In the genomic region with DNA sequence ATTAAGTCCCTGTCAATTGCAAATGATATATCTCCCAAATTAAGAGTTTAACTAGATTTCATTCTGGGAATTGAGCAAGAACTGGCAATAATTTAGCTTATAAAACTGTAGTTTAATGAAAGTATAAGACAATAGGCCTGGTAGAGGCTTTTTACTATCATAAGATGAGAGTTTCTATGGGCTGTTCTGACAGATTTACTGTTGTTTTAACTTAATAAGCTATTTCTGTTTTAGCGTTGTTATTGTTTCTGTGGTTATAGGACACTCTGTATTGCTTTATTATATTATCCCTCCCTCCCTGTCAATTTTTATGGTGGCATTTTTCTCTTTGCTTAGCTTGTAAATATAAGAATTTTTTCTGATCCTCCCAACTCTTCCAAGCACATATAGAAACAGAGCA, we compare ENCODE assay signal across 27 cellular contexts.
DNase-seq lines count a peak whose midpoint lies in the region; ATAC-seq, FAIRE-seq and TF ChIP-seq lines count a peak whose summit lies in the region.
"Had no signal": no experiment of that assay in that cellular context is flagged by ENCODE, and none has a peak within 500 bp of the region (broad histone marks: within the 10 kb centered on the region; RNA-seq: fewer than 3 reads in every experiment).

No MANE protein-coding gene starts in this region.

- ATAC-seq in SK-N-SH treated with all-trans-retinoic acid at 6 μM for 48 hours (no peak), GM18873 (IDR thresholded peaks at IDR 0.05; ENCODE audit: low FRiP score, unreplicated experiment) (no peak)
- ATAC-seq: A549, GM12878 had no signal

- no peak for TF ChIP-seq POLR2A in adrenal gland (IDR thresholded peaks at IDR 0.05)

- TF ChIP-seq EP300 in SK-N-SH (IDR thresholded peaks at IDR 0.05; ENCODE audit: borderline replicate concordance in 1 of 2, low read depth in 1 of 2, low read length in 1 of 2): no peak

- DNase-seq in SK-N-SH (no peak), HEK293T (ENCODE audit: extremely low spot score) (no peak), adrenal gland (no peak)
- DNase-seq: ACHN; BE2C; C1 segment of cervical spinal cord; CD4-positive, alpha-beta memory T cell; CD4-positive, CD25-positive, alpha-beta regulatory T cell; CD8-positive, alpha-beta memory T cell; COR-L47; DMS 273 treated with DMSO at 0.1 percent for 48 hours; DMS153; DMS53; DMS79; DND-41; EL; GDM1 had no signal

- TF ChIP-seq CTCF in SK-N-SH (IDR thresholded peaks at IDR 0.05) (no peak), adrenal gland (IDR thresholded peaks at IDR 0.05) (no peak)

- H3K4me1 ChIP-seq in SK-N-SH (ENCODE audit: control insufficient read depth in 1 of 2, insufficient read depth in 2 of 2, low read depth in 1 of 2, low read length in 1 of 2) (no peaks in the 10 kb centered on the region; a peak in 2 of 4 replicates), adrenal gland (replicated peaks in 1 of 2) (no peaks in the 10 kb centered on the region)
- H3K4me1 ChIP-seq: A549, BE2C, BLaER1 had no signal

- POLR2A ChIA-PET in SK-N-SH (lab: Yijun Ruan, JAX) (no interaction called here), HEK293T (lab: Yijun Ruan, JAX) (no interaction called here)

- TF ChIP-seq RAD21 in SK-N-SH (IDR thresholded peaks at IDR 0.05; ENCODE audit: low read length): no peak

- no peaks in the 10 kb centered on the region for H3F3A ChIP-seq in SK-N-SH (replicated peaks; ENCODE audit: insufficient read depth)

- CTCF ChIA-PET in SK-N-SH (lab: Yijun Ruan, JAX) (no interaction called here), HEK293T (lab: Yijun Ruan, JAX) (no interaction called here)

- H3K9ac ChIP-seq in SK-N-SH: no peak overlapping the region
- H3K9ac ChIP-seq: BLaER1 had no signal

- no peak overlapping the region for H3K27ac ChIP-seq in SK-N-SH (ENCODE audit: low read depth in 2 of 2, low read length in 1 of 2)
- no peak overlapping the region for H3K27ac ChIP-seq in adrenal gland
- H3K27ac ChIP-seq: 22Rv1, A549, BLaER1 had no signal

- H3K9me3 ChIP-seq in SK-N-SH (no peaks in the 10 kb centered on the region), adrenal gland (replicated peaks in 1 of 3) (no peaks in the 10 kb centered on the region)
- H3K9me3 ChIP-seq: A549, BE2C, BLaER1 had no signal

- intact Hi-C loops in adrenal gland (cut with DNase I): no loop called here

- H3K4me3 ChIP-seq in SK-N-SH (ENCODE audit: low read depth in 2 of 2, low read length in 1 of 2): no peak overlapping the region
- H3K4me3 ChIP-seq in adrenal gland: no peak overlapping the region
- H3K4me3 ChIP-seq: A549, BLaER1, GM12878 had no signal

- no peaks in the 10 kb centered on the region for H3K27me3 ChIP-seq in SK-N-SH (ENCODE audit: insufficient read depth)
- no peaks in the 10 kb centered on the region for H3K27me3 ChIP-seq in adrenal gland
- H3K27me3 ChIP-seq: BE2C, BLaER1 had no signal

- no peaks in the 10 kb centered on the region for H3K9me2 ChIP-seq in SK-N-SH

- H3K36me3 ChIP-seq in SK-N-SH (replicated peaks in 1 of 2; ENCODE audit: control insufficient read depth in 1 of 2, insufficient read depth in 2 of 2, low read length in 1 of 2): no peaks in the 10 kb centered on the region
- H3K36me3 ChIP-seq in adrenal gland (replicated peaks in 1 of 2): no peaks in the 10 kb centered on the region
- H3K36me3 ChIP-seq: BE2C, BLaER1 had no signal

- H3K4me2 ChIP-seq in SK-N-SH: no peak overlapping the region
- H3K4me2 ChIP-seq: A549, BLaER1 had no signal

- peak; percentile 88 for FAIRE-seq in endometrium (lab: Jason Lieb, UNC)
- FAIRE-seq: A549, GM12878, GM12892, GM18507, GM19239 had no signal

- 8% methylated on average over 1 of the region's 1 CpG for WGBS in SK-N-SH (ENCODE audit: low lambda C conversion rate)
- WGBS in adrenal gland, 4 donors: 39 to 78% (median 58%) methylated on average over 1 of the region's 1 CpG

- H3K79me2 ChIP-seq in SK-N-SH (ENCODE audit: insufficient read depth): no peaks in the 10 kb centered on the region

- no peaks in the 10 kb centered on the region for H4K20me1 ChIP-seq in SK-N-SH (ENCODE audit: insufficient read depth)
- H4K20me1 ChIP-seq: BLaER1 had no signal

- no peak overlapping the region for H2AFZ ChIP-seq in SK-N-SH (ENCODE audit: low read depth)

TF ChIP-seq in SK-N-SH treated with all-trans-retinoic acid at 6 μM for 48 hours, 23 proteins besides CTCF, POLR2A, EP300 and RAD21 (continues in another document):
- TF ChIP-seq CSDC2 (CRISPR knock-in tag; IDR thresholded peaks at IDR 0.05) (no peak), ZNF70 (CRISPR knock-in tag; IDR thresholded peaks at IDR 0.05) (no peak), SNAI2 (CRISPR knock-in tag; IDR thresholded peaks at IDR 0.05) (no peak), BACH2 (CRISPR knock-in tag; IDR thresholded peaks at IDR 0.05; ENCODE audit: borderline replicate concordance) (no peak), TCF4 (CRISPR knock-in tag; IDR thresholded peaks at IDR 0.05; ENCODE audit: borderline replicate concordance) (no peak; the same call in 1 of the 2 replicates), ESRRG (CRISPR knock-in tag; IDR thresholded peaks at IDR 0.05) (0 out of 2 replicates have a peak, but pooled peaks have one; percentile 29), GLIS3 (CRISPR knock-in tag; IDR thresholded peaks at IDR 0.05) (no peak)
- TF ChIP-seq, protein P1, sequence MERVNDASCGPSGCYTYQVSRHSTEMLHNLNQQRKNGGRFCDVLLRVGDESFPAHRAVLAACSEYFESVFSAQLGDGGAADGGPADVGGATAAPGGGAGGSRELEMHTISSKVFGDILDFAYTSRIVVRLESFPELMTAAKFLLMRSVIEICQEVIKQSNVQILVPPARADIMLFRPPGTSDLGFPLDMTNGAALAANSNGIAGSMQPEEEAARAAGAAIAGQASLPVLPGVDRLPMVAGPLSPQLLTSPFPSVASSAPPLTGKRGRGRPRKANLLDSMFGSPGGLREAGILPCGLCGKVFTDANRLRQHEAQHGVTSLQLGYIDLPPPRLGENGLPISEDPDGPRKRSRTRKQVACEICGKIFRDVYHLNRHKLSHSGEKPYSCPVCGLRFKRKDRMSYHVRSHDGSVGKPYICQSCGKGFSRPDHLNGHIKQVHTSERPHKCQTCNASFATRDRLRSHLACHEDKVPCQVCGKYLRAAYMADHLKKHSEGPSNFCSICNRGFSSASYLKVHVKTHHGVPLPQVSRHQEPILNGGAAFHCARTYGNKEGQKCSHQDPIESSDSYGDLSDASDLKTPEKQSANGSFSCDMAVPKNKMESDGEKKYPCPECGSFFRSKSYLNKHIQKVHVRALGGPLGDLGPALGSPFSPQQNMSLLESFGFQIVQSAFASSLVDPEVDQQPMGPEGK (CRISPR knock-in tag; IDR thresholded peaks at IDR 0.05; ENCODE audit: borderline replicate concordance): no peak

TF ChIP-seq in SK-N-SH, 30 proteins besides CTCF, POLR2A, EP300 and RAD21 (continues in another document):
- TF ChIP-seq NFIC (IDR thresholded peaks at IDR 0.05; ENCODE audit: borderline replicate concordance) (no peak), NRF1 (IDR thresholded peaks at IDR 0.05; ENCODE audit: low read depth, low read length) (no peak), ELF1 (IDR thresholded peaks at IDR 0.05) (no peak), TAF1 (IDR thresholded peaks at IDR 0.05; ENCODE audit: borderline replicate concordance, low read depth, low read length) (no peak), RXRA (IDR thresholded peaks at IDR 0.05; ENCODE audit: borderline replicate concordance, low read depth) (no peak)
- TF ChIP-seq, protein P2, sequence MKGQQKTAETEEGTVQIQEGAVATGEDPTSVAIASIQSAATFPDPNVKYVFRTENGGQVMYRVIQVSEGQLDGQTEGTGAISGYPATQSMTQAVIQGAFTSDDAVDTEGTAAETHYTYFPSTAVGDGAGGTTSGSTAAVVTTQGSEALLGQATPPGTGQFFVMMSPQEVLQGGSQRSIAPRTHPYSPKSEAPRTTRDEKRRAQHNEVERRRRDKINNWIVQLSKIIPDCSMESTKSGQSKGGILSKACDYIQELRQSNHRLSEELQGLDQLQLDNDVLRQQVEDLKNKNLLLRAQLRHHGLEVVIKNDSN (IDR thresholded peaks at IDR 0.05; ENCODE audit: borderline replicate concordance, low read depth): no peak
- TF ChIP-seq, protein P3, sequence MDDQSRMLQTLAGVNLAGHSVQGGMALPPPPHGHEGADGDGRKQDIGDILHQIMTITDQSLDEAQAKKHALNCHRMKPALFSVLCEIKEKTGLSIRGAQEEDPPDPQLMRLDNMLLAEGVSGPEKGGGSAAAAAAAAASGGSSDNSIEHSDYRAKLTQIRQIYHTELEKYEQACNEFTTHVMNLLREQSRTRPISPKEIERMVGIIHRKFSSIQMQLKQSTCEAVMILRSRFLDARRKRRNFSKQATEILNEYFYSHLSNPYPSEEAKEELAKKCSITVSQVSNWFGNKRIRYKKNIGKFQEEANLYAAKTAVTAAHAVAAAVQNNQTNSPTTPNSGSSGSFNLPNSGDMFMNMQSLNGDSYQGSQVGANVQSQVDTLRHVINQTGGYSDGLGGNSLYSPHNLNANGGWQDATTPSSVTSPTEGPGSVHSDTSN (IDR thresholded peaks at IDR 0.05): no peak

TF ChIP-seq in HEK293T, 16 proteins besides CTCF, POLR2A, EP300 and RAD21:
- TF ChIP-seq ZNF384 (IDR thresholded peaks at IDR 0.05): no peak
- TF ChIP-seq, protein P4, sequence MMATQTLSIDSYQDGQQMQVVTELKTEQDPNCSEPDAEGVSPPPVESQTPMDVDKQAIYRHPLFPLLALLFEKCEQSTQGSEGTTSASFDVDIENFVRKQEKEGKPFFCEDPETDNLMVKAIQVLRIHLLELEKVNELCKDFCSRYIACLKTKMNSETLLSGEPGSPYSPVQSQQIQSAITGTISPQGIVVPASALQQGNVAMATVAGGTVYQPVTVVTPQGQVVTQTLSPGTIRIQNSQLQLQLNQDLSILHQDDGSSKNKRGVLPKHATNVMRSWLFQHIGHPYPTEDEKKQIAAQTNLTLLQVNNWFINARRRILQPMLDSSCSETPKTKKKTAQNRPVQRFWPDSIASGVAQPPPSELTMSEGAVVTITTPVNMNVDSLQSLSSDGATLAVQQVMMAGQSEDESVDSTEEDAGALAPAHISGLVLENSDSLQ (IDR thresholded peaks at IDR 0.05): peak; percentile 33; the same call in 1 of the 2 replicates
- TF ChIP-seq L3MBTL2 (conservative IDR thresholded peaks at IDR 0.05): no peak
- TF ChIP-seq LEF1 (IDR thresholded peaks at IDR 0.05; ENCODE audit: borderline replicate concordance): no peak
- no peak for TF ChIP-seq SP1 (IDR thresholded peaks at IDR 0.05)
- TF ChIP-seq NFRKB (IDR thresholded peaks at IDR 0.05): no peak
- no peak for TF ChIP-seq CTBP1 (IDR thresholded peaks at IDR 0.05; ENCODE audit: borderline replicate concordance)
- TF ChIP-seq ARNT (IDR thresholded peaks at IDR 0.05): no peak
